In genomic region chr2:16124881-16125613, GRCh38 we compare ENCODE assay signal across 26 cellular contexts.
"Had no signal": no experiment of that assay in that cellular context is flagged by ENCODE, and none has a peak within 500 bp of the region (broad histone marks: within the 10 kb centered on the region; RNA-seq: fewer than 3 reads in every experiment).

No MANE protein-coding gene starts in this region.

- H3K4me3 ChIP-seq: gastroesophageal sphincter, right lobe of liver, thoracic aorta, upper lobe of left lung had no signal

- H3K27ac ChIP-seq: brain microvascular endothelial cell, epithelial cell of prostate, gastroesophageal sphincter, right lobe of liver, thoracic aorta, upper lobe of left lung, VCaP had no signal

- H3K36me3 Mint-ChIP-seq: activated naive CD4-positive, alpha-beta T cell treated with anti-CD3 and anti-CD28 coated beads, Interleukin-2, amount 10 ng/mL, durations not matched to agents 7 days and 5 days; activated naive CD8-positive, alpha-beta T cell treated with anti-CD3 and anti-CD28 coated beads, Interleukin-2, amount 10 ng/mL, durations not matched to agents 7 days and 5 days; immature natural killer cell; memory B cell; naive thymus-derived CD8-positive, alpha-beta T cell; stimulated activated effector memory CD8-positive, alpha-beta T cell treated with anti-CD3 and anti-CD28 coated beads, Interleukin-12 subunit alpha, Interleukin-12 subunit beta, amount 100 ng/mL, for 72 hours had no signal

- H3K4me3 Mint-ChIP-seq: activated CD4-positive, alpha-beta memory T cell treated with anti-CD3 and anti-CD28 coated beads, Interleukin-2, amount 10 ng/mL, durations not matched to agents 7 days and 5 days; activated naive CD4-positive, alpha-beta T cell treated with anti-CD3 and anti-CD28 coated beads, Interleukin-2, amount 10 ng/mL, durations not matched to agents 7 days and 5 days; activated naive CD8-positive, alpha-beta T cell treated with anti-CD3 and anti-CD28 coated beads, Interleukin-2, amount 10 ng/mL, durations not matched to agents 7 days and 5 days; activated T-cell treated with anti-CD3 and anti-CD28 coated beads, Interleukin-2, amount 50 U/mL, for 24 hours; immature natural killer cell; memory B cell; naive thymus-derived CD8-positive, alpha-beta T cell; stimulated activated effector memory CD8-positive, alpha-beta T cell treated with anti-CD3 and anti-CD28 coated beads, Interleukin-12 subunit alpha, Interleukin-12 subunit beta, amount 100 ng/mL, for 72 hours; stimulated activated naive CD8-positive, alpha-beta T cell treated with anti-CD3 and anti-CD28 coated beads, Interleukin-15, Interleukin-2, amounts not matched to agents 100 ng/mL and 50 ng/mL, for 24 hours; T-helper 1 cell treated with Interleukin-12 subunit alpha and Interleukin-12 subunit beta and Interleukin-4 antibody, amounts not matched to agents 30 μg/mL and 1 μg/mL, for 36 hours had no signal

- H3K4me1 Mint-ChIP-seq: activated CD4-positive, alpha-beta memory T cell treated with anti-CD3 and anti-CD28 coated beads, Interleukin-2, amount 10 ng/mL, durations not matched to agents 7 days and 5 days; activated naive CD4-positive, alpha-beta T cell treated with anti-CD3 and anti-CD28 coated beads, Interleukin-2, amount 10 ng/mL, durations not matched to agents 7 days and 5 days; activated naive CD8-positive, alpha-beta T cell treated with anti-CD3 and anti-CD28 coated beads, Interleukin-2, amount 10 ng/mL, durations not matched to agents 7 days and 5 days; immature natural killer cell; memory B cell; naive thymus-derived CD8-positive, alpha-beta T cell; stimulated activated effector memory CD8-positive, alpha-beta T cell treated with anti-CD3 and anti-CD28 coated beads, Interleukin-12 subunit alpha, Interleukin-12 subunit beta, amount 100 ng/mL, for 72 hours had no signal

- H3K4me1 ChIP-seq: gastroesophageal sphincter, right lobe of liver, upper lobe of left lung had no signal

- H3K9me3 ChIP-seq: right lobe of liver, thoracic aorta, upper lobe of left lung had no signal

- H3K27ac Mint-ChIP-seq: activated CD4-positive, alpha-beta memory T cell treated with anti-CD3 and anti-CD28 coated beads, Interleukin-2, amount 10 ng/mL, durations not matched to agents 7 days and 5 days; activated naive CD4-positive, alpha-beta T cell treated with anti-CD3 and anti-CD28 coated beads, Interleukin-2, amount 10 ng/mL, durations not matched to agents 7 days and 5 days; activated naive CD8-positive, alpha-beta T cell treated with anti-CD3 and anti-CD28 coated beads, Interleukin-2, amount 10 ng/mL, durations not matched to agents 7 days and 5 days; activated T-cell treated with anti-CD3 and anti-CD28 coated beads, Interleukin-2, amount 50 U/mL, for 24 hours; immature natural killer cell; memory B cell; naive thymus-derived CD8-positive, alpha-beta T cell; stimulated activated effector memory CD8-positive, alpha-beta T cell treated with anti-CD3 and anti-CD28 coated beads, Interleukin-12 subunit alpha, Interleukin-12 subunit beta, amount 100 ng/mL, for 72 hours; stimulated activated naive CD8-positive, alpha-beta T cell treated with anti-CD3 and anti-CD28 coated beads, Interleukin-15, Interleukin-2, amounts not matched to agents 100 ng/mL and 50 ng/mL, for 24 hours; T-helper 1 cell treated with Interleukin-12 subunit alpha and Interleukin-12 subunit beta and Interleukin-4 antibody, amounts not matched to agents 30 μg/mL and 1 μg/mL, for 36 hours had no signal

- DNase-seq: activated CD4-positive, alpha-beta memory T cell treated with anti-CD3 and anti-CD28 coated beads, Interleukin-2, amount 10 ng/mL, durations not matched to agents 7 days and 5 days; activated CD4-positive, alpha-beta T cell treated with anti-CD3 and anti-CD28 coated beads for 48 hours; activated CD8-positive, alpha-beta memory T cell treated with anti-CD3 and anti-CD28 coated beads, Interleukin-2, amount 50 U/mL, for 48 hours; activated gamma-delta T cell; activated naive CD4-positive, alpha-beta T cell treated with anti-CD3 and anti-CD28 coated beads, Interleukin-2, amount 10 ng/mL, durations not matched to agents 7 days and 5 days; activated naive CD8-positive, alpha-beta T cell treated with anti-CD3 and anti-CD28 coated beads, Interleukin-2, amount 10 ng/mL, durations not matched to agents 7 days and 5 days; activated T-cell treated with anti-CD3 and anti-CD28 coated beads, Interleukin-2, amount 50 U/mL, for 24 hours; amniotic stem cell; brain microvascular endothelial cell; cortex of kidney; hippocampal formation; immature natural killer cell; midbrain; naive thymus-derived CD8-positive, alpha-beta T cell; right lobe of liver; stimulated activated CD4-positive, alpha-beta T cell treated with anti-CD3 and anti-CD28 coated beads, Interleukin-4, amount 100 ng/mL, for 24 hours; T-helper 9 cell had no signal

- H3K36me3 ChIP-seq: brain microvascular endothelial cell, gastroesophageal sphincter, right lobe of liver, thoracic aorta, upper lobe of left lung had no signal

- H3K9me3 Mint-ChIP-seq: activated CD4-positive, alpha-beta memory T cell treated with anti-CD3 and anti-CD28 coated beads, Interleukin-2, amount 10 ng/mL, durations not matched to agents 7 days and 5 days; immature natural killer cell; memory B cell; stimulated activated effector memory CD8-positive, alpha-beta T cell treated with anti-CD3 and anti-CD28 coated beads, Interleukin-12 subunit alpha, Interleukin-12 subunit beta, amount 100 ng/mL, for 72 hours; T-helper 1 cell treated with Interleukin-12 subunit alpha and Interleukin-12 subunit beta and Interleukin-4 antibody, amounts not matched to agents 30 μg/mL and 1 μg/mL, for 36 hours had no signal

- H3K27me3 Mint-ChIP-seq: activated CD4-positive, alpha-beta memory T cell treated with anti-CD3 and anti-CD28 coated beads, Interleukin-2, amount 10 ng/mL, durations not matched to agents 7 days and 5 days; activated naive CD4-positive, alpha-beta T cell treated with anti-CD3 and anti-CD28 coated beads, Interleukin-2, amount 10 ng/mL, durations not matched to agents 7 days and 5 days; activated naive CD8-positive, alpha-beta T cell treated with anti-CD3 and anti-CD28 coated beads, Interleukin-2, amount 10 ng/mL, durations not matched to agents 7 days and 5 days; activated T-cell treated with anti-CD3 and anti-CD28 coated beads, Interleukin-2, amount 50 U/mL, for 24 hours; memory B cell; stimulated activated naive CD8-positive, alpha-beta T cell treated with anti-CD3 and anti-CD28 coated beads, Interleukin-15, Interleukin-2, amounts not matched to agents 100 ng/mL and 50 ng/mL, for 24 hours had no signal

- H3K27me3 ChIP-seq: brain microvascular endothelial cell, gastroesophageal sphincter, right lobe of liver, upper lobe of left lung had no signal
